In genomic region chr12:11170810-11171144, GRCh38 we compare ENCODE assay signal across 8 cellular contexts. TPM values are rescaled to one million over a fixed set of nuclear protein-coding genes. Genes with fewer than 3 reads are reported as not detected.
A peak's percentile ranks its signal among the peaks of the same experiment; 100 is the strongest.
DNase-seq lines count a peak whose midpoint lies in the region; ATAC-seq and TF ChIP-seq lines count a peak whose summit lies in the region.

No MANE protein-coding gene starts in this region.

- H3K4me3 ChIP-seq in HEK293 (ENCODE audit: low read depth, low read length) (peak overlapping the region; percentile 77), iPS-15b (ENCODE audit: low read depth, low read length) (peak overlapping the region; percentile 97)

- intact Hi-C loops in activated T-helper 1 cell treated with anti-CD3 and anti-CD28 coated beads, Interleukin-12 subunit alpha, Interleukin-12 subunit beta, Interleukin-2, Interleukin-4 antibody, amounts not matched to agents 30 ng/mL and 10 ng/mL and 1 ng/mL, durations not matched to agents 14 hours and 24 hours and 36 hours (cut with micrococcal nuclease), result loop anchor here (1.0 to 10.0 kb wide), 7 partner anchors 34 to 1184 kb away; partner anchors contain the start of genes BORCS5, MAGOHB and MANSC1

- H3K4me1 ChIP-seq in HEK293 (ENCODE audit: control insufficient read depth, insufficient read depth, low read length), result peaks cover 4% of the 10 kb centered on the region
- H3K4me1 ChIP-seq in iPS-15b (ENCODE audit: control insufficient read depth, insufficient read depth, low read length), result peaks cover 5% of the 10 kb centered on the region

- peaks cover 47% of the 10 kb centered on the region for H3K36me3 Mint-ChIP-seq in activated T-helper 1 cell treated with anti-CD3 and anti-CD28 coated beads, Interleukin-12 subunit alpha, Interleukin-12 subunit beta, Interleukin-2, Interleukin-4 antibody, amounts not matched to agents 30 ng/mL and 10 ng/mL and 1 ng/mL, durations not matched to agents 14 hours and 24 hours and 36 hours (ENCODE audit: low read depth)
- peaks cover 44% of the 10 kb centered on the region for H3K36me3 Mint-ChIP-seq in stimulated activated memory B cell treated with anti-CD40 and anti-IgM and Interleukin-4, amounts not matched to agents 10 μg/mL and 1 μg/mL and 100 μg/mL, for 72 hours

- H3K27me3 Mint-ChIP-seq in activated T-helper 1 cell treated with anti-CD3 and anti-CD28 coated beads, Interleukin-12 subunit alpha, Interleukin-12 subunit beta, Interleukin-2, Interleukin-4 antibody, amounts not matched to agents 30 ng/mL and 10 ng/mL and 1 ng/mL, durations not matched to agents 14 hours and 24 hours and 36 hours (ENCODE audit: insufficient read depth), result no peaks in the 10 kb centered on the region
- no peaks in the 10 kb centered on the region for H3K27me3 Mint-ChIP-seq in stimulated activated memory B cell treated with anti-CD40 and anti-IgM and Interleukin-4, amounts not matched to agents 10 μg/mL and 1 μg/mL and 100 μg/mL, for 72 hours

- no peaks in the 10 kb centered on the region for H3K27me3 ChIP-seq in iPS-15b (ENCODE audit: control insufficient read depth, insufficient read depth, low read length)

- CTCF ChIA-PET in HEK293 (lab: Yijun Ruan, JAX), result no interaction called here

- POLR2A ChIA-PET in HEK293 (lab: Yijun Ruan, JAX), result interaction anchor here (0.6 to 2.5 kb wide), 9 partner anchors 8 to 448 kb away, joined by 3 to 13 read pairs (median 5); no protein-coding TSS in a partner anchor

- no peak for TF ChIP-seq CTCF in HEK293 (tag by site-specific recombination; IDR thresholded peaks at IDR 0.05)

- no peaks in the 10 kb centered on the region for H3K9me3 Mint-ChIP-seq in activated T-helper 1 cell treated with anti-CD3 and anti-CD28 coated beads, Interleukin-12 subunit alpha, Interleukin-12 subunit beta, Interleukin-2, Interleukin-4 antibody, amounts not matched to agents 30 ng/mL and 10 ng/mL and 1 ng/mL, durations not matched to agents 14 hours and 24 hours and 36 hours
- no peaks in the 10 kb centered on the region for H3K9me3 Mint-ChIP-seq in stimulated activated memory B cell treated with anti-CD40 and anti-IgM and Interleukin-4, amounts not matched to agents 10 μg/mL and 1 μg/mL and 100 μg/mL, for 72 hours

- H3K9me3 ChIP-seq in HEK293 (ENCODE audit: control insufficient read depth, insufficient read depth, low read depth, low read length) (no peaks in the 10 kb centered on the region), iPS-15b (ENCODE audit: control insufficient read depth, insufficient read depth, low read length) (no peaks in the 10 kb centered on the region)

- peak overlapping the region; percentile 99 for H3K27ac ChIP-seq in HEK293 (ENCODE audit: extremely low read depth, low read depth, low read length)

- H3K36me3 ChIP-seq in HEK293 (ENCODE audit: control insufficient read depth in 2 of 2, insufficient read depth in 1 of 2, low read length in 2 of 2) (peaks cover 4 to 20% of the 10 kb centered on the region in 2 experiments), iPS-15b (ENCODE audit: control insufficient read depth, insufficient read depth, low read length) (no peaks in the 10 kb centered on the region)

- peak overlapping the region; percentile 100 for H3K27ac Mint-ChIP-seq in activated T-helper 1 cell treated with anti-CD3 and anti-CD28 coated beads, Interleukin-12 subunit alpha, Interleukin-12 subunit beta, Interleukin-2, Interleukin-4 antibody, amounts not matched to agents 30 ng/mL and 10 ng/mL and 1 ng/mL, durations not matched to agents 14 hours and 24 hours and 36 hours
- H3K27ac Mint-ChIP-seq in stimulated activated memory B cell treated with anti-CD40 and anti-IgM and Interleukin-4, amounts not matched to agents 10 μg/mL and 1 μg/mL and 100 μg/mL, for 72 hours, result peak overlapping the region; percentile 99

- peak overlapping the region; percentile 96 for H3K9ac ChIP-seq in iPS-15b (ENCODE audit: low read depth, low read length)

- no peak for ATAC-seq in stimulated activated memory B cell treated with anti-CD40 and anti-IgM and Interleukin-4, amounts not matched to agents 10 μg/mL and 1 μg/mL and 100 μg/mL, for 72 hours

- peak overlapping the region; percentile 99 for H3K4me3 Mint-ChIP-seq in activated T-helper 1 cell treated with anti-CD3 and anti-CD28 coated beads, Interleukin-12 subunit alpha, Interleukin-12 subunit beta, Interleukin-2, Interleukin-4 antibody, amounts not matched to agents 30 ng/mL and 10 ng/mL and 1 ng/mL, durations not matched to agents 14 hours and 24 hours and 36 hours
- H3K4me3 Mint-ChIP-seq in stimulated activated memory B cell treated with anti-CD40 and anti-IgM and Interleukin-4, amounts not matched to agents 10 μg/mL and 1 μg/mL and 100 μg/mL, for 72 hours, result peak overlapping the region; percentile 97

- H3K4me1 Mint-ChIP-seq in activated T-helper 1 cell treated with anti-CD3 and anti-CD28 coated beads, Interleukin-12 subunit alpha, Interleukin-12 subunit beta, Interleukin-2, Interleukin-4 antibody, amounts not matched to agents 30 ng/mL and 10 ng/mL and 1 ng/mL, durations not matched to agents 14 hours and 24 hours and 36 hours (ENCODE audit: low read depth), result peaks cover 63% of the 10 kb centered on the region
- H3K4me1 Mint-ChIP-seq in stimulated activated memory B cell treated with anti-CD40 and anti-IgM and Interleukin-4, amounts not matched to agents 10 μg/mL and 1 μg/mL and 100 μg/mL, for 72 hours, result peaks cover 55% of the 10 kb centered on the region

- DNase-seq in activated T-helper 1 cell treated with anti-CD3 and anti-CD28 coated beads, Interleukin-12 subunit alpha, Interleukin-12 subunit beta, Interleukin-2, Interleukin-4 antibody, amounts not matched to agents 30 ng/mL and 10 ng/mL and 1 ng/mL, durations not matched to agents 14 hours and 24 hours and 36 hours (ENCODE audit: low spot score), result no peak
- DNase-seq in GM19240 (ENCODE audit: insufficient read length, low spot score), result no peak
- no peak for DNase-seq in AG20443 (ENCODE audit: low spot score)
- no peak for DNase-seq in DMS153 treated with DMSO at 0.1 percent for 48 hours (lab: John Stamatoyannopoulos, UW; ENCODE audit: unreplicated experiment)
- no peak for DNase-seq in NCI-H2171 (lab: John Stamatoyannopoulos, UW)

TF ChIP-seq in HEK293, 187 proteins besides CTCF, POLR2A, EP300 and RAD21:
- TF ChIP-seq SCRT2 (tag by site-specific recombination; IDR thresholded peaks at IDR 0.05), result no peak
- no peak for TF ChIP-seq ZBTB1 (tag by site-specific recombination; IDR thresholded peaks at IDR 0.05)
- TF ChIP-seq KLF10 (tag by site-specific recombination; IDR thresholded peaks at IDR 0.05), result no peak
- no peak for TF ChIP-seq ZNF302 (tag by site-specific recombination; IDR thresholded peaks at IDR 0.05; ENCODE audit: low read depth)
- TF ChIP-seq ZNF561 (tag by site-specific recombination; IDR thresholded peaks at IDR 0.05; ENCODE audit: borderline replicate concordance), result no peak
- no peak for TF ChIP-seq SCRT1 (tag by site-specific recombination; IDR thresholded peaks at IDR 0.05; ENCODE audit: borderline replicate concordance)
- TF ChIP-seq ZNF211 (tag by site-specific recombination; IDR thresholded peaks at IDR 0.05; ENCODE audit: low read depth), result no peak
- TF ChIP-seq BCL11B (tag by site-specific recombination; IDR thresholded peaks at IDR 0.05; ENCODE audit: low read depth), result no peak
- TF ChIP-seq ZBTB44 (tag by site-specific recombination; IDR thresholded peaks at IDR 0.05), result no peak
- TF ChIP-seq ZNF521 (tag by site-specific recombination; IDR thresholded peaks at IDR 0.05), result no peak
- no peak for TF ChIP-seq ZBTB21 (tag by site-specific recombination; IDR thresholded peaks at IDR 0.05)
- TF ChIP-seq ZSCAN18 (tag by site-specific recombination; IDR thresholded peaks at IDR 0.05), result no peak
- TF ChIP-seq ZNF335 (tag by site-specific recombination; conservative IDR thresholded peaks at IDR 0.05), result no peak

RNA-seq across cellular contexts. Expression of gene SMIM10L1, which starts 0.2 kb away (rescaled TPM):
- 10.4 and 11.3 TPM in 2 replicates for total RNA-seq in activated T-helper 1 cell treated with anti-CD3 and anti-CD28 coated beads, Interleukin-12 subunit alpha, Interleukin-12 subunit beta, Interleukin-2, Interleukin-4 antibody, amounts not matched to agents 30 ng/mL and 10 ng/mL and 1 ng/mL, durations not matched to agents 14 hours and 24 hours and 36 hours

RNA-seq across cellular contexts. Expression of gene TAS2R42, which starts 16.0 kb away (rescaled TPM):
- total RNA-seq in activated T-helper 1 cell treated with anti-CD3 and anti-CD28 coated beads, Interleukin-12 subunit alpha, Interleukin-12 subunit beta, Interleukin-2, Interleukin-4 antibody, amounts not matched to agents 30 ng/mL and 10 ng/mL and 1 ng/mL, durations not matched to agents 14 hours and 24 hours and 36 hours, result not detected in 2 replicates

RNA-seq across cellular contexts. Expression of gene TAS2R30, which starts 36.3 kb away (rescaled TPM):
- 3.8 and 4.5 TPM in 2 replicates for total RNA-seq in activated T-helper 1 cell treated with anti-CD3 and anti-CD28 coated beads, Interleukin-12 subunit alpha, Interleukin-12 subunit beta, Interleukin-2, Interleukin-4 antibody, amounts not matched to agents 30 ng/mL and 10 ng/mL and 1 ng/mL, durations not matched to agents 14 hours and 24 hours and 36 hours
